ENCODE assay signal across 17 cellular contexts in the genomic region with DNA sequence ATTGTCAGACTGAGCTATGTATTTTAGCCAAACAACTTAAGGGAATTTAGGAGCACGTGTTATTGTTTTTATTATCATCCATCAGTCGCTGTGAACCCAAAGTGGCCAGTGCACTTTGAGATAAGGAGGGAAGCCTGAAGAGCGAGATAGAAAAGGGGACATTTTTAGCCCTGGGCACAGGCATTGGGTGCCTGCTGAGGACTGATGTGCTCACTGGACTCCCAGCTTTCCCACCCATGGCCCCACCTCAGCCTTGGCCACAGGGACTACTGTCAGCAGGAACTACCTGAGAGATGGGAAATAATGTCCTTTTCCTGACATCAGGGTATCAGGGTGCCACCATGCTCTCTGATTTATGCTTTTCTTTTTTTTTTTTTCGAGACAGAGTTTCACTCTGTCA. TPM values are rescaled to one million over a fixed set of nuclear protein-coding genes. Genes with fewer than 3 reads are reported as not detected.
DNase-seq lines count a peak whose midpoint lies in the region; ATAC-seq and TF ChIP-seq lines count a peak whose summit lies in the region.
"Had no signal": no experiment of that assay in that cellular context is flagged by ENCODE, and none has a peak within 500 bp of the region (broad histone marks: within the 10 kb centered on the region; RNA-seq: fewer than 3 reads in every experiment).

No MANE protein-coding gene starts in this region.

- H2AFZ ChIP-seq in PC-3 (ENCODE audit: low read length), result no peak overlapping the region

- 39% methylated on average over 4 of the region's 4 CpGs for WGBS in right cardiac atrium
- WGBS in spleen, 5 donors, result 39 to 50% (median 45%) methylated on average over 4 of the region's 4 CpGs

- H3K4me1 ChIP-seq in right cardiac atrium (ENCODE audit: control insufficient read depth, insufficient read depth, low read length), result peaks cover 11% of the 10 kb centered on the region
- peaks cover 9 to 75% (median 43%) of the 10 kb centered on the region in 6 donors for H3K4me1 ChIP-seq in spleen
- peaks cover 53% of the 10 kb centered on the region for H3K4me1 ChIP-seq in PC-3 (ENCODE audit: insufficient read depth, low read length)

- CTCF ChIA-PET in PC-3 (lab: Charles Lee), result no interaction called here

- H3K36me3 ChIP-seq in spleen (peaks cover 0 to 10% (median 0%) of the 10 kb centered on the region in 6 donors), PC-3 (ENCODE audit: low read depth, low read length) (no peaks in the 10 kb centered on the region)

- H3K79me2 ChIP-seq in PC-3 (ENCODE audit: low read length), result peaks cover 49% of the 10 kb centered on the region

- TF ChIP-seq POLR2A in spleen (IDR thresholded peaks at IDR 0.05), result no peak

- intact Hi-C loops in right cardiac atrium (cut with DNase I) (no loop called here), spleen (cut with DNase I; ENCODE audit: low total_unique reads) (no loop called here), PC-3 (cut with micrococcal nuclease) (no loop called here), natural killer cell (cut with micrococcal nuclease) (no loop called here)

- no peaks in the 10 kb centered on the region for H3K9me3 ChIP-seq in right cardiac atrium (ENCODE audit: control insufficient read depth, low read length)
- no peaks in the 10 kb centered on the region for H3K9me3 ChIP-seq in spleen
- no peaks in the 10 kb centered on the region for H3K9me3 ChIP-seq in PC-3 (ENCODE audit: low read length)

- peaks cover 16% of the 10 kb centered on the region; the same call in 1 of the 2 replicates for H3K36me3 Mint-ChIP-seq in HFFc6 (ENCODE audit: low read depth)
- H3K36me3 Mint-ChIP-seq in chondrocyte (ENCODE audit: low read depth), result peaks cover 30% of the 10 kb centered on the region
- H3K36me3 Mint-ChIP-seq in natural killer cell, result no peaks in the 10 kb centered on the region
- H3K36me3 Mint-ChIP-seq: activated naive CD4-positive, alpha-beta T cell treated with anti-CD3 and anti-CD28 coated beads, Interleukin-2, amount 50 U/mL, for 24 hours had no signal

- H3K4me1 Mint-ChIP-seq in HFFc6 (ENCODE audit: low read depth) (peaks cover 53% of the 10 kb centered on the region), chondrocyte (ENCODE audit: low read depth) (peaks cover 63% of the 10 kb centered on the region), natural killer cell (no peaks in the 10 kb centered on the region)

- peak; percentile 15 to 32 for ATAC-seq in right cardiac atrium
- no peak for ATAC-seq in PC-3
- no peak for ATAC-seq in natural killer cell

- H3K27ac ChIP-seq in right cardiac atrium (ENCODE audit: low read length), result peak overlapping the region; percentile 18
- H3K27ac ChIP-seq in spleen, result peak overlapping the region in 7 of 8 donors; percentile 41 to 86 (median 81)
- H3K27ac ChIP-seq in PC-3 (ENCODE audit: low read length), result no peak overlapping the region
- H3K27ac ChIP-seq: HL-60 had no signal

- POLR2A ChIA-PET in PC-3 (lab: Charles Lee; ENCODE audit: unreplicated experiment), result interaction anchor here (0.7 kb wide), 1 partner anchor 874 kb away, joined by 5 read pairs; no protein-coding TSS in a partner anchor

- H3K27ac Mint-ChIP-seq in HFFc6, result peak overlapping the region; percentile 96
- H3K27ac Mint-ChIP-seq in chondrocyte (ENCODE audit: unreplicated experiment), result peak overlapping the region; percentile 95
- no peak overlapping the region for H3K27ac Mint-ChIP-seq in natural killer cell
- H3K27ac Mint-ChIP-seq: activated naive CD4-positive, alpha-beta T cell treated with anti-CD3 and anti-CD28 coated beads, Interleukin-2, amount 50 U/mL, for 24 hours had no signal

- no peak overlapping the region for H3K4me2 ChIP-seq in PC-3 (ENCODE audit: low read length)

- no TSS peak for BruUV-seq in PC-3 (replicated peaks; lab: Mats Ljungman, UMichigan)

- H3K9me3 Mint-ChIP-seq in HFFc6 (no peaks in the 10 kb centered on the region), chondrocyte (ENCODE audit: low read depth) (no peaks in the 10 kb centered on the region), natural killer cell (no peaks in the 10 kb centered on the region)
- H3K9me3 Mint-ChIP-seq: activated naive CD4-positive, alpha-beta T cell treated with anti-CD3 and anti-CD28 coated beads, Interleukin-2, amount 50 U/mL, for 24 hours had no signal

- H4K20me1 ChIP-seq in PC-3 (ENCODE audit: low read length), result no peaks in the 10 kb centered on the region

- H3K27me3 Mint-ChIP-seq in HFFc6 (ENCODE audit: insufficient read depth) (peaks cover 1% of the 10 kb centered on the region; the same call in 1 of the 2 replicates), chondrocyte (ENCODE audit: low read depth) (no peaks in the 10 kb centered on the region), natural killer cell (ENCODE audit: low read depth in 2 of 2) (peaks cover 36 to 39% of the 10 kb centered on the region in 2 donors)

- H3K4me3 ChIP-seq in right cardiac atrium (ENCODE audit: low read length) (no peak overlapping the region), spleen (no peak overlapping the region), PC-3 (ENCODE audit: low read length) (no peak overlapping the region)

- H3K9ac ChIP-seq in PC-3 (ENCODE audit: low read length), result no peak overlapping the region

- H3K27me3 ChIP-seq in right cardiac atrium (ENCODE audit: control insufficient read depth, insufficient read depth) (no peaks in the 10 kb centered on the region), spleen (replicated peaks in 1 of 7) (peaks cover 4 to 61% (median 35%) of the 10 kb centered on the region in 7 donors), PC-3 (ENCODE audit: low read length) (no peaks in the 10 kb centered on the region)

- DNase-seq in HFFc6 (no peak), chondrocyte (ENCODE audit: low spot score) (no peak), right cardiac atrium (peak in 1 of 3 donors; percentile 74), spleen (no peak), DMS114 treated with DMSO at 0.1 percent for 48 hours (lab: John Stamatoyannopoulos, UW; ENCODE audit: unreplicated experiment) (no peak), PC-3 (no peak), natural killer cell (no peak)
- no peak for DNase-seq in stimulated activated CD8-positive, alpha-beta memory T cell treated with anti-CD3 and anti-CD28 coated beads, Interleukin-4, amount 100 ng/mL, for 48 hours
- DNase-seq: effector CD8-positive, alpha-beta T cell; Karpas-422; NCI-H1694 had no signal

- TF ChIP-seq CTCF in HFFc6 (IDR thresholded peaks at IDR 0.05) (no peak), chondrocyte (IDR thresholded peaks at IDR 0.05) (no peak), spleen (IDR thresholded peaks at IDR 0.05 in 8 of 11, conservative IDR thresholded peaks at IDR 0.05 in 3 of 11) (no peak), PC-3 (conservative IDR thresholded peaks at IDR 0.05; ENCODE audit: low read depth, low read length) (no peak), natural killer cell (IDR thresholded peaks at IDR 0.05) (no peak)

- no peaks in the 10 kb centered on the region for H3K9me2 ChIP-seq in PC-3 (replicated peaks; ENCODE audit: low read length)

- H3K4me3 Mint-ChIP-seq in HFFc6 (peak overlapping the region; percentile 91; the same call in 1 of the 2 replicates), chondrocyte (ENCODE audit: unreplicated experiment) (peak overlapping the region; percentile 92), natural killer cell (no peak overlapping the region)
- H3K4me3 Mint-ChIP-seq: activated naive CD4-positive, alpha-beta T cell treated with anti-CD3 and anti-CD28 coated beads, Interleukin-2, amount 50 U/mL, for 24 hours had no signal

- no peaks in the 10 kb centered on the region for H3F3A ChIP-seq in PC-3 (ENCODE audit: low read length, unreplicated experiment)

RNA-seq across cellular contexts. Expression of a gene that starts 3.1 kb away (rescaled TPM):
- 100 to 1,000 TPM in 4 of 6 experiments, 10 to 100 TPM in 2; 98.4 to 127 (median 110) TPM for total RNA-seq in HFFc6 (2021; fragmentation: NEBNext Ultra II Directional; extraction: Animal tissue kit (Norgen Biotek cat#: 25700))
- total RNA-seq in chondrocyte (191 to 492 TPM (median 490 TPM) in 3 replicates), right cardiac atrium (100 to 1,000 TPM in 1 of 4 donors, 10 to 100 TPM in 3; 83.6 to 112 (median 94.6) TPM), spleen (10 to 100 TPM; 21.4 to 89.1 (median 62.0) TPM), PC-3 (2014; rRNA removed) (74.1 and 90.0 TPM in 2 replicates), natural killer cell (under 1 TPM in 1 of 3 donors, not detected in 2; 0.39 TPM)
- polyA plus RNA-seq in right cardiac atrium (95.0 TPM), spleen (10 to 100 TPM in 1 of 3 donors, 1 to 10 TPM in 2; 7.2 to 16.3 (median 9.6) TPM)

RNA-seq across cellular contexts. Expression of a gene that starts 19.4 kb away (rescaled TPM):
- total RNA-seq in HFFc6 (2021; fragmentation: NEBNext Ultra II Directional; extraction: Animal tissue kit (Norgen Biotek cat#: 25700)), result not detected
- total RNA-seq in chondrocyte (not detected in 3 replicates), right cardiac atrium (not detected), spleen (not detected), PC-3 (2014; rRNA removed) (not detected in 2 replicates), natural killer cell (not detected)
- polyA plus RNA-seq in right cardiac atrium (not detected), spleen (not detected)
- total RNA-seq: frontal cortex, NCI-H460, pulmonary artery endothelial cell had no signal
- polyA plus RNA-seq: thymus had no signal

RNA-seq across cellular contexts. Expression of a gene that starts 25.7 kb away (rescaled TPM):
- under 1 TPM; 0.26 to 0.68 (median 0.43) TPM for total RNA-seq in HFFc6 (2021; fragmentation: NEBNext Ultra II Directional; extraction: Animal tissue kit (Norgen Biotek cat#: 25700))
- total RNA-seq in chondrocyte, result 0.90 to 1.9 TPM (median 1.3 TPM) in 3 replicates
- 1 to 10 TPM; 3.0 to 4.4 (median 3.3) TPM for total RNA-seq in right cardiac atrium
- 8.1 TPM for polyA plus RNA-seq in right cardiac atrium
- total RNA-seq in spleen, result 1 to 10 TPM; 1.5 to 3.7 (median 2.8) TPM
- polyA plus RNA-seq in spleen, result 1 to 10 TPM in 2 of 3 donors, under 1 TPM in 1; 0.77 to 2.4 (median 2.1) TPM
- 0.44 and 2.6 TPM in 2 replicates for total RNA-seq in PC-3 (2014; rRNA removed)
- total RNA-seq in natural killer cell, result 1 to 10 TPM in 2 of 3 donors, under 1 TPM in 1; 0.73 to 1.8 (median 1.6) TPM
- total RNA-seq: frontal cortex had no signal

RNA-seq across cellular contexts. Expression of a gene that starts 45.7 kb away (rescaled TPM):
- total RNA-seq in HFFc6 (2021; fragmentation: NEBNext Ultra II Directional; extraction: Animal tissue kit (Norgen Biotek cat#: 25700)), result 1 to 10 TPM in 5 of 6 experiments, under 1 TPM in 1; 0.75 to 1.8 (median 1.5) TPM
- 1.3 to 1.5 TPM (median 1.3 TPM) in 3 replicates for total RNA-seq in chondrocyte
- total RNA-seq in right cardiac atrium, result 1 to 10 TPM; 3.3 to 4.0 (median 3.5) TPM
- 11.7 TPM for polyA plus RNA-seq in right cardiac atrium
- total RNA-seq in spleen, result 1 to 10 TPM in 6 of 7 donors, under 1 TPM in 1; 0.67 to 2.6 (median 1.2) TPM
- 1 to 10 TPM; 1.9 to 2.6 (median 2.4) TPM for polyA plus RNA-seq in spleen
- total RNA-seq in PC-3 (2014; rRNA removed), result 8.7 and 11.2 TPM in 2 replicates
- total RNA-seq in natural killer cell, result 1 to 10 TPM in 2 of 3 donors, under 1 TPM in 1; 0.87 to 1.2 (median 1.0) TPM

Comparison
In these comparisons a context has a peak if more than half of its experiments do, and no peak if none do; other contexts are left out.
1. H3K27ac Mint-ChIP-seq: peak in HFFc6 (single experiment) and chondrocyte (single experiment); none in natural killer cell (0 of 2).
2. ATAC-seq: peak in right cardiac atrium (2 of 2); none in PC-3 (single experiment) and natural killer cell (0 of 3).
3. RNA of a gene that starts 3.1 kb away (total RNA-seq): 191 to 492 TPM in chondrocyte, 98.4 to 127 TPM in HFFc6, 83.6 to 112 TPM in right cardiac atrium, 74.1 to 90.0 TPM in PC-3 and 21.4 to 89.1 TPM in spleen; 0.39 TPM in natural killer cell; every median in the first group is over 10 times any median in the second.